Comparison of ENCODE assay signal across 8 cellular contexts in the genomic region with DNA sequence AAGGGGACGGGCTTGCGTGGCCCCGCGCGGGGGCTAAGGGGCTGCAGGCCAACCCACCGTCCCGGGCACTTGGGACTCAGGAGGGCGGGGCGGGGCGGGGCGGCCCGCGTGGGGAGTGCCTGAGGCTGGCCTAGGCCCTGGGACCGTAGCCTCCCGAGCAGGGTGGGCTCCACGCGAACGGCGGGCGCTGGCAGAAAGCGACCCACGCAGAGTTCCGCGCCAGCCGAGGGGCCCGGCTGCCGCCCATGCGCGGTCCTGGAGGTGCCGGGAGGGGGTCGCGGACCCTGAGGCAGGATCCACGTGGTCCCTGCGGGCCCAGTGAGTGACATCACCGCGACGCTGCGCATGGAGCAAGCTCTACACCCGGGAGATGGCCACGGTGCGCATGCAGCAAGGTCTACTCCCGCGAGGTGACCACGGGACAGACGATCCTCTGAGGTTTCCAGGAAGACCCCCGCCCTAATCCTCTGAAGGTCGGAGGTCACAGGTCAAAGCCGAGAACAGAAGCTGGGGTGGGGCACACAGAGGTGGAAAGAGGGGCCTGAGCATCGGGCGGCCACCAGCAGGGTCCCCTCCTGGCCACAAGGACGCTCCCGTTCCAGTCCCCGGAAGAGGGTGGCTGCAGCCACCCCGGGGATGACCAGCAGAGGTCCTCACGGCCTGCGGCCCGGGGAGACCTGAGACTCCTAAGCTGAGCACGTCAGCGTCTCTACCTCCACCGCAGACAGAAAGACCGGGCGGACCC. TPM values are rescaled to one million over a fixed set of nuclear protein-coding genes. Genes with fewer than 3 reads are reported as not detected.
DNase-seq lines count a peak whose midpoint lies in the region; ATAC-seq and TF ChIP-seq lines count a peak whose summit lies in the region.

No MANE protein-coding gene starts in this region.

- TF ChIP-seq CTCF in AG04450 (IDR thresholded peaks at IDR 0.05; ENCODE audit: low read depth, low read length) (peak; percentile 85), WERI-Rb-1 (IDR thresholded peaks at IDR 0.05; ENCODE audit: low read depth, low read length) (peak; percentile 99)

- DNase-seq in AG04450 (ENCODE audit: low read depth, low spot score) (peak; percentile 44), NCI-H1105 (lab: John Stamatoyannopoulos, UW) (peak; percentile 62), WERI-Rb-1 (peak; percentile 98), cerebellum (ENCODE audit: low spot score) (peak; percentile 78), islet precursor cell (peak; percentile 96), globus pallidus (ENCODE audit: low spot score) (no peak)
- DNase-seq in stimulated activated CD4-positive, alpha-beta T cell treated with anti-CD3 and anti-CD28 coated beads, Interleukin-1b, Interleukin-23, amount 100 ng/mL, for 4 hours (ENCODE audit: low read depth in 2 of 2): peak; percentile 39 to 53

- peak overlapping the region; percentile 60 for H3K4me3 ChIP-seq in AG04450 (ENCODE audit: low read depth, low read length)
- peak overlapping the region; percentile 46 for H3K4me3 ChIP-seq in WERI-Rb-1 (ENCODE audit: low read depth, low read length)

- POLR2A ChIA-PET in AG04450 (lab: Yijun Ruan, JAX): interaction anchor here (0.6 to 1.5 kb wide), 5 partner anchors 17 to 428 kb away, joined by 3 to 6 read pairs (median 4); no protein-coding TSS in a partner anchor

- no peaks in the 10 kb centered on the region for H3K36me3 ChIP-seq in WERI-Rb-1

- peak overlapping the region; percentile 61 for H3K27ac ChIP-seq in AG04450 (ENCODE audit: low read depth, low read length)
- H3K27ac ChIP-seq in WERI-Rb-1: peak overlapping the region; percentile 88

- CTCF ChIA-PET in AG04450 (lab: Charles Lee): interaction anchor here (0.6 to 2.0 kb wide), 33 partner anchors 10 to 673 kb away, joined by 3 to 56 read pairs (median 5); no protein-coding TSS in a partner anchor

- peaks cover 11% of the 10 kb centered on the region for H3K27me3 ChIP-seq in AG04450 (ENCODE audit: control insufficient read depth, insufficient read depth, low read length)
- H3K27me3 ChIP-seq in WERI-Rb-1 (ENCODE audit: insufficient read depth, low read depth, severe bottlenecking): no peaks in the 10 kb centered on the region

- H3K9me3 ChIP-seq in AG04450 (ENCODE audit: control insufficient read depth, insufficient read depth, low read length) (no peaks in the 10 kb centered on the region; the same call in 1 of the 2 replicates), WERI-Rb-1 (ENCODE audit: severe bottlenecking) (no peaks in the 10 kb centered on the region)

- ATAC-seq in GM18907 (IDR thresholded peaks at IDR 0.05; ENCODE audit: unreplicated experiment): peak; percentile 39

RNA-seq across cellular contexts. Expression of gene SLC19A1, which starts 13.5 kb away (rescaled TPM):
- 4.4 and 7.5 TPM in 2 replicates for polyA plus RNA-seq in AG04450 (2011; rRNA removed)
- 4.2 and 4.3 TPM in 2 replicates for polyA minus RNA-seq in AG04450 (2011; rRNA and poly(A)+ RNA removed)
- total RNA-seq in cerebellum: 26.4 TPM
